ENCODE assay signal across 14 cellular contexts in the genomic region with DNA sequence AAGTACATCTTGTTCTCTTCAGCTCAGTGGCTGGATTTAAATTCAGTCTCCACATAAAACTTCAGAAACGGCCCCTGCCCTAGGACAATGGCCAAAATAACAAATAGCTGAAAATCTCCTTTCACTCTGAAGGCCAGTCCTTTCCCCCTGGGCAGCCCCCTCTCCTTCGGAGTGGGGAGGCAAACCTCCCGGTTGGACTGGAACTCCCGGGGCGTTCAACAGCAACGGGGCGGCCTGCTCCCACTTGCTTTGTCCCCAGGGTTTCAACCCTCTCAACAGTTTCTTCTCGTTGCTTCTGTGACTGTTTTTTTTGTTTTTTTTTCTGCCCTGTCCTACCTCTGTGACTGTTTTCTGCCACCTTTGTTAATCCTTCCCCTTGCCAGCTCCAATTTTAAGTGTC.
DNase-seq lines count a peak whose midpoint lies in the region; ATAC-seq, FAIRE-seq and TF ChIP-seq lines count a peak whose summit lies in the region.
"Had no signal": no experiment of that assay in that cellular context is flagged by ENCODE, and none has a peak within 500 bp of the region (broad histone marks: within the 10 kb centered on the region; RNA-seq: fewer than 3 reads in every experiment).

No MANE protein-coding gene starts in this region.

- no TSS peak for BruUV-seq in HepG2 (replicated peaks; lab: Mats Ljungman, UMichigan)
- BruUV-seq in mammary epithelial cell (replicated peaks; lab: Mats Ljungman, UMichigan) = no TSS peak
- BruUV-seq in MCF 10A (replicated peaks; lab: Mats Ljungman, UMichigan) = no TSS peak

- H3K9me3 ChIP-seq in HepG2 (ENCODE audit: low read length) (no peaks in the 10 kb centered on the region), right lobe of liver (no peaks in the 10 kb centered on the region), mammary epithelial cell (replicated peaks; ENCODE audit: insufficient read depth, low read length) (peaks cover 6% of the 10 kb centered on the region)

- intact Hi-C loops in HepG2 (cut with micrococcal nuclease; ENCODE audit: unreplicated experiment) = loop anchor here (1.0 to 5.0 kb wide), 4 partner anchors 103 to 597 kb away; a partner anchor contains a TSS
- intact Hi-C loops in right lobe of liver (cut with DNase I) = no loop called here
- intact Hi-C loops in mammary epithelial cell (cut with micrococcal nuclease) = loop anchor here (1.0 to 5.0 kb wide), 8 partner anchors 139 to 1193 kb away; no protein-coding TSS in a partner anchor
- intact Hi-C loops in MCF 10A (cut with micrococcal nuclease) = loop anchor here (1.0 to 5.0 kb wide), 7 partner anchors 33 to 1208 kb away; no protein-coding TSS in a partner anchor

- no peak overlapping the region for H2AFZ ChIP-seq in HepG2 (ENCODE audit: low read length)
- no peak overlapping the region for H2AFZ ChIP-seq in mammary epithelial cell (ENCODE audit: low read depth, low read length)

- no peak overlapping the region for H3K9ac ChIP-seq in HepG2 (ENCODE audit: insufficient read depth, low read depth, low read length)
- H3K9ac ChIP-seq in mammary epithelial cell (ENCODE audit: insufficient read depth, low read length) = no peak overlapping the region

- WGBS in HepG2 (ENCODE audit: low lambda C conversion rate) = 58% methylated on average over 8 of the region's 8 CpGs
- 78% methylated on average over 6 of the region's 8 CpGs for WGBS in right lobe of liver (ENCODE audit: insufficient coverage, low coverage, low lambda C conversion rate, missing lambda C conversion rate)
- 75% methylated on average over 5 of the region's 8 CpGs for WGBS in mammary epithelial cell (ENCODE audit: low coverage, missing lambda C conversion rate)

- no peak for TF ChIP-seq RAD21 in HepG2 (CRISPR knock-in tag; IDR thresholded peaks at IDR 0.05)

- H3K27me3 Mint-ChIP-seq in activated naive CD8-positive, alpha-beta T cell treated with anti-CD3 and anti-CD28 coated beads for 36 hours = no peaks in the 10 kb centered on the region
- H3K27me3 Mint-ChIP-seq in MCF 10A (ENCODE audit: insufficient read depth, unreplicated experiment) = no peaks in the 10 kb centered on the region

- H3K4me2 ChIP-seq in HepG2 (ENCODE audit: low read depth, low read length) = no peak overlapping the region
- no peak overlapping the region for H3K4me2 ChIP-seq in mammary epithelial cell (ENCODE audit: insufficient read depth, low read depth, low read length)

- peak overlapping the region; percentile 87 for H3K27ac Mint-ChIP-seq in activated naive CD8-positive, alpha-beta T cell treated with anti-CD3 and anti-CD28 coated beads for 36 hours
- no peak overlapping the region for H3K27ac Mint-ChIP-seq in MCF 10A (ENCODE audit: low read depth, unreplicated experiment)

- H3K4me3 ChIP-seq in HepG2 (replicated peaks in 1 of 3; ENCODE audit: insufficient read depth in 1 of 3, low read depth in 2 of 3, low read length in 3 of 3) = no peak overlapping the region
- no peak overlapping the region for H3K4me3 ChIP-seq in right lobe of liver
- no peak overlapping the region for H3K4me3 ChIP-seq in mammary epithelial cell (replicated peaks in 1 of 3; ENCODE audit: insufficient read depth in 1 of 3, low read depth in 2 of 3, low read length in 3 of 3)

- in situ Hi-C loops in HepG2 (cut with HindIII; ENCODE audit: extremely low pct_ligation_motif_present, low pct_unique_long_range_greater_than_20kb) (loop anchor here (5.0 kb wide), 1 partner anchor 103 kb away; a partner anchor contains a TSS), mammary epithelial cell (cut with MboI; ENCODE audit: low sequenced_read_pairs in 2 of 2) (no loop called here)

- no peak for FAIRE-seq in HepG2 (lab: Jason Lieb, UNC)
- FAIRE-seq: bronchial epithelial cell, G401.6 had no signal

- peaks cover 11% of the 10 kb centered on the region for H3K9me3 Mint-ChIP-seq in activated naive CD8-positive, alpha-beta T cell treated with anti-CD3 and anti-CD28 coated beads for 36 hours
- no peaks in the 10 kb centered on the region for H3K9me3 Mint-ChIP-seq in MCF 10A (ENCODE audit: unreplicated experiment)

- DNase-seq in HepG2 (ENCODE audit: low spot score) (no peak), right lobe of liver (no peak), mammary epithelial cell (no peak), MCF 10A (ENCODE audit: unreplicated experiment) (no peak)
- DNase-seq in activated naive CD8-positive, alpha-beta T cell treated with anti-CD3 and anti-CD28 coated beads for 36 hours = no peak
- no peak for DNase-seq in central memory CD4-positive, alpha-beta T cell
- DNase-seq: hypothalamus, mesendoderm, NCI-H1436 treated with DMSO at 0.1 percent for 48 hours had no signal

- H3K36me3 ChIP-seq in HepG2 (replicated peaks in 1 of 2; ENCODE audit: control insufficient read depth in 1 of 2, insufficient read depth in 2 of 2, low read length in 2 of 2) (no peaks in the 10 kb centered on the region), right lobe of liver (no peaks in the 10 kb centered on the region), mammary epithelial cell (ENCODE audit: insufficient read depth, low read length) (no peaks in the 10 kb centered on the region)

- peaks cover 46% of the 10 kb centered on the region for H3K4me1 Mint-ChIP-seq in activated naive CD8-positive, alpha-beta T cell treated with anti-CD3 and anti-CD28 coated beads for 36 hours
- peaks cover 18% of the 10 kb centered on the region for H3K4me1 Mint-ChIP-seq in MCF 10A (ENCODE audit: insufficient read depth, unreplicated experiment)

- POLR2A ChIA-PET in HepG2 (lab: Yijun Ruan, JAX) (no interaction called here), MCF 10A (lab: Yijun Ruan, JAX) (interaction anchor here (0.5 to 0.9 kb wide), 3 partner anchors 29 to 1365 kb away, joined by 3 to 4 read pairs (median 3); no protein-coding TSS in a partner anchor)

- H3K79me2 ChIP-seq in HepG2 (ENCODE audit: insufficient read depth, low read length) = no peaks in the 10 kb centered on the region
- no peaks in the 10 kb centered on the region for H3K79me2 ChIP-seq in mammary epithelial cell (ENCODE audit: insufficient read depth, low read length)

- TF ChIP-seq POLR2A in HepG2 (IDR thresholded peaks at IDR 0.05; ENCODE audit: insufficient read depth in 1 of 2, low read depth in 2 of 2, low read length in 2 of 2) (no peak), right lobe of liver (IDR thresholded peaks at IDR 0.05) (no peak)

- TF ChIP-seq CTCF in HepG2 (CRISPR knock-in tag; IDR thresholded peaks at IDR 0.05) (no peak), right lobe of liver (IDR thresholded peaks at IDR 0.05) (no peak), mammary epithelial cell (conservative IDR thresholded peaks at IDR 0.05 in 1 of 2, IDR thresholded peaks at IDR 0.05 in 1 of 2; ENCODE audit: extremely low read depth in 1 of 2, insufficient read depth in 1 of 2, low read depth in 1 of 2, low read length in 2 of 2) (no peak), MCF 10A (IDR thresholded peaks at IDR 0.05; ENCODE audit: unreplicated experiment) (no peak)

- no peak overlapping the region for H3K27ac ChIP-seq in HepG2 (ENCODE audit: extremely low read length, insufficient read depth, low read length)
- H3K27ac ChIP-seq in right lobe of liver = no peak overlapping the region
- no peak overlapping the region for H3K27ac ChIP-seq in mammary epithelial cell (ENCODE audit: insufficient read depth, low read depth, low read length)
- H3K27ac ChIP-seq: epithelial cell of prostate had no signal

- H3K27me3 ChIP-seq in HepG2 (ENCODE audit: control insufficient read depth in 1 of 2, insufficient read depth in 2 of 2, low read length in 2 of 2) = no peaks in the 10 kb centered on the region; a peak in 2 of 5 replicates
- H3K27me3 ChIP-seq in right lobe of liver = no peaks in the 10 kb centered on the region
- no peaks in the 10 kb centered on the region for H3K27me3 ChIP-seq in mammary epithelial cell (ENCODE audit: insufficient read depth, low read length)

- CTCF ChIA-PET in HepG2 (lab: Yijun Ruan, JAX; ENCODE audit: low intra/inter-chr PET ratio, low total read pairs) (interaction anchor here (0.8 to 4.3 kb wide), 3 partner anchors 219 to 1247 kb away, joined by 3 to 58 read pairs (median 5); no protein-coding TSS in a partner anchor), mammary epithelial cell (lab: Charles Lee; ENCODE audit: low non-redundant PET) (no interaction called here), MCF 10A (lab: Yijun Ruan, JAX) (interaction anchor here (0.6 to 2.3 kb wide), 12 partner anchors 9 to 1235 kb away, joined by 3 to 10 read pairs (median 5); no protein-coding TSS in a partner anchor)

- ATAC-seq in HepG2 = no peak
- ATAC-seq in right lobe of liver = no peak
- ATAC-seq in HG03045 (IDR thresholded peaks at IDR 0.05; ENCODE audit: unreplicated experiment) = peak; percentile 4
- ATAC-seq in SK-N-SH treated with all-trans-retinoic acid at 6 μM for 48 hours = no peak

- H3K4me1 ChIP-seq in HepG2 (ENCODE audit: insufficient read depth, low read length) (peaks cover 53% of the 10 kb centered on the region), right lobe of liver (no peaks in the 10 kb centered on the region), mammary epithelial cell (ENCODE audit: insufficient read depth, low read length) (no peaks in the 10 kb centered on the region)

- H3K36me3 Mint-ChIP-seq in activated naive CD8-positive, alpha-beta T cell treated with anti-CD3 and anti-CD28 coated beads for 36 hours = no peaks in the 10 kb centered on the region
- H3K36me3 Mint-ChIP-seq in MCF 10A (ENCODE audit: insufficient read depth, unreplicated experiment) = no peaks in the 10 kb centered on the region

- no peak overlapping the region for H3K4me3 Mint-ChIP-seq in activated naive CD8-positive, alpha-beta T cell treated with anti-CD3 and anti-CD28 coated beads for 36 hours
- no peak overlapping the region for H3K4me3 Mint-ChIP-seq in MCF 10A (ENCODE audit: unreplicated experiment)

- TF ChIP-seq EP300 in HepG2 (IDR thresholded peaks at IDR 0.05; ENCODE audit: low read depth in 2 of 2, low read length in 2 of 2) (no peak), HepG2 (CRISPR knock-in tag; IDR thresholded peaks at IDR 0.05; ENCODE audit: borderline replicate concordance) (no peak)

- dilution Hi-C loops in mammary epithelial cell (cut with HindIII; ENCODE audit: low sequenced_read_pairs) = no loop called here

- H4K20me1 ChIP-seq in HepG2 (ENCODE audit: insufficient read depth, low read length) (no peaks in the 10 kb centered on the region), mammary epithelial cell (ENCODE audit: insufficient read depth, low read length) (no peaks in the 10 kb centered on the region)

TF ChIP-seq in HepG2, 621 proteins besides CTCF, POLR2A, EP300 and RAD21:
- TF ChIP-seq ZNF547 (CRISPR knock-in tag; IDR thresholded peaks at IDR 0.05) (0 out of 2 replicates have a peak, but pooled peaks have one; percentile 27), ZNF225 (CRISPR knock-in tag; IDR thresholded peaks at IDR 0.05) (no peak)

Comparison
In these comparisons a context has a peak if more than half of its experiments do, and no peak if none do; other contexts are left out.
1. intact Hi-C loops: an anchor here in HepG2 (1.0 to 5.0 kb wide), mammary epithelial cell (1.0 to 5.0 kb wide) and MCF 10A (1.0 to 5.0 kb wide); none called in right lobe of liver.